In genomic region chr6:69867075-69867911, GRCh38 we compare ENCODE assay signal across 9 cellular contexts. TPM values are rescaled to one million over a fixed set of nuclear protein-coding genes. Genes with fewer than 3 reads are reported as not detected.
DNase-seq lines count a peak whose midpoint lies in the region; ATAC-seq, FAIRE-seq and TF ChIP-seq lines count a peak whose summit lies in the region.
"Had no signal": no experiment of that assay in that cellular context is flagged by ENCODE, and none has a peak within 500 bp of the region (broad histone marks: within the 10 kb centered on the region; RNA-seq: fewer than 3 reads in every experiment).

No MANE protein-coding gene starts in this region.

- H4K20me1 ChIP-seq in keratinocyte (ENCODE audit: control insufficient read depth, extremely low read depth, insufficient read depth, low read length): no peaks in the 10 kb centered on the region

- intact Hi-C loops in body of pancreas (cut with DNase I): no loop called here

- H3K9ac ChIP-seq in ES-I3 (ENCODE audit: low read depth, low read length) (peak overlapping the region; percentile 48; the same call in 1 of the 2 replicates), keratinocyte (ENCODE audit: control insufficient read depth, extremely low read depth, insufficient read depth, low read length) (peak overlapping the region; percentile 12)

- peak overlapping the region in 2 of 4 donors; percentile 24 to 35 for H3K27ac ChIP-seq in body of pancreas
- no peak overlapping the region for H3K27ac ChIP-seq in keratinocyte (ENCODE audit: control insufficient read depth, insufficient read depth, low read length)
- H3K27ac ChIP-seq: neutrophil had no signal

- H3K36me3 ChIP-seq in ES-I3 (ENCODE audit: insufficient read depth, low read length) (no peaks in the 10 kb centered on the region), body of pancreas (replicated peaks in 1 of 2; ENCODE audit: insufficient read depth in 1 of 2, low read depth in 2 of 2) (no peaks in the 10 kb centered on the region), keratinocyte (ENCODE audit: control insufficient read depth in 2 of 2, extremely low read depth in 1 of 2, insufficient read depth in 2 of 2, low read length in 2 of 2) (no peaks in the 10 kb centered on the region)
- H3K36me3 ChIP-seq: neutrophil had no signal

- H3K9me3 ChIP-seq in ES-I3 (ENCODE audit: control insufficient read depth, insufficient read depth, low read length) (no peaks in the 10 kb centered on the region), body of pancreas (no peaks in the 10 kb centered on the region), keratinocyte (ENCODE audit: control insufficient read depth, low read depth, low read length) (no peaks in the 10 kb centered on the region)
- H3K9me3 ChIP-seq: neutrophil had no signal

- H3K4me3 ChIP-seq in body of pancreas (peak overlapping the region; percentile 13 to 29), keratinocyte (ENCODE audit: control insufficient read depth in 2 of 3, extremely low read depth in 1 of 3, insufficient read depth in 2 of 3, low read depth in 1 of 3, low read length in 3 of 3) (peak overlapping the region; percentile 32 to 67 (median 58))

- H3K4me2 ChIP-seq in keratinocyte (ENCODE audit: control insufficient read depth, extremely low read depth, insufficient read depth, low read depth, low read length): peak overlapping the region; percentile 90

- H3K4me1 ChIP-seq in ES-I3 (ENCODE audit: insufficient read depth, low read length) (0 out of 2 replicates have a peak, but pooled peaks cover 3% of the 10 kb centered on the region), body of pancreas (peaks cover 9% of the 10 kb centered on the region), keratinocyte (ENCODE audit: control insufficient read depth, extremely low read depth, insufficient read depth, low read length) (peaks cover 13% of the 10 kb centered on the region)

- H3K27me3 ChIP-seq in body of pancreas (no peaks in the 10 kb centered on the region), keratinocyte (ENCODE audit: control insufficient read depth, extremely low read depth, insufficient read depth, low read length) (peaks cover 30% of the 10 kb centered on the region)

- peak overlapping the region; percentile 40 for H2AFZ ChIP-seq in keratinocyte (ENCODE audit: control insufficient read depth, low read length)

- no peak for FAIRE-seq in keratinocyte (lab: Jason Lieb, UNC)

- no peaks in the 10 kb centered on the region for H3K9me1 ChIP-seq in keratinocyte (ENCODE audit: control insufficient read depth, extremely low read depth, insufficient read depth, low read length)

- WGBS in body of pancreas, 2 donors: 1 to 2% methylated on average over 37 to 82 of the region's 82 CpGs

- peak; percentile 44 for ATAC-seq in GM21619 (IDR thresholded peaks at IDR 0.05; ENCODE audit: unreplicated experiment)
- peak; percentile 84 for ATAC-seq in body of pancreas

- dilution Hi-C loops in keratinocyte (cut with MboI; ENCODE audit: extremely low pct_ligation_motif_present, low sequenced_read_pairs): no loop called here

- H3K79me2 ChIP-seq in keratinocyte (ENCODE audit: control insufficient read depth, insufficient read depth, low read length): no peaks in the 10 kb centered on the region

- TF ChIP-seq CTCF in body of pancreas (IDR thresholded peaks at IDR 0.05) (peak in 4 of 7 experiments; percentile 14 to 54 (median 26)), keratinocyte (optimal IDR thresholded peaks at IDR 0.05 in 1 of 3, IDR thresholded peaks at IDR 0.05 in 1 of 3, conservative IDR thresholded peaks at IDR 0.05 in 1 of 3; ENCODE audit: extremely low read depth in 1 of 3, insufficient read depth in 2 of 3, low read length in 3 of 3) (peak in 1 of 3 experiments; percentile 3)

- TF ChIP-seq POLR2A in body of pancreas (IDR thresholded peaks at IDR 0.05): no peak

- DNase-seq in KG1 (lab: John Stamatoyannopoulos, UW) (peak; percentile 29), T-helper 22 cell (ENCODE audit: low read depth) (peak; percentile 13), body of pancreas (peak; percentile 57 to 74 (median 60)), keratinocyte (ENCODE audit: low read depth, low spot score) (no peak), foreskin melanocyte (no peak)
- peak; percentile 7 to 24 for DNase-seq in stimulated activated CD4-positive, alpha-beta T cell treated with anti-CD3 and anti-CD28 coated beads, Interleukin-1b, Interleukin-23, amount 100 ng/mL, for 1 hour (ENCODE audit: low read depth in 2 of 2)

RNA-seq across cellular contexts. Expression of gene COL19A1, which starts 0.9 kb away (rescaled TPM):
- total RNA-seq in body of pancreas: 1 to 10 TPM in 1 of 2 donors, under 1 TPM in 1; 0.26 to 1.6 TPM
- not detected in 3 replicates for polyA plus RNA-seq in keratinocyte
- not detected for polyA plus RNA-seq in keratinocyte (2011; ENCODE audit: low read depth)
- polyA plus RNA-seq in keratinocyte (2011; cell fraction: cytosol; rRNA removed): not detected in 2 replicates
- not detected in 2 replicates for polyA plus RNA-seq in keratinocyte (2011; cell fraction: nucleus; rRNA removed)
- not detected in 2 replicates for polyA plus RNA-seq in keratinocyte (2012; ENCODE audit: low replicate concordance)
- polyA minus RNA-seq in keratinocyte: 0.03 TPM in 1 of 3 replicates, not detected in the others
- not detected for polyA minus RNA-seq in keratinocyte (2011; cell fraction: cytosol; rRNA and poly(A)+ RNA removed)
- polyA minus RNA-seq in keratinocyte (2011; cell fraction: nucleus; rRNA and poly(A)+ RNA removed): not detected in 2 replicates

Comparison
In these comparisons a context has a peak if more than half of its experiments do, and no peak if none do; other contexts are left out.
1. DNase-seq: peak in KG1 (single experiment), T-helper 22 cell (single experiment), body of pancreas (4 of 4) and stimulated activated CD4-positive, alpha-beta T cell treated with anti-CD3 and anti-CD28 coated beads, Interleukin-1b, Interleukin-23, amount 100 ng/mL, for 1 hour (2 of 2); none in keratinocyte (single experiment) and foreskin melanocyte (single experiment).